Comparison of ENCODE assay signal across 9 cellular contexts in the genomic region with DNA sequence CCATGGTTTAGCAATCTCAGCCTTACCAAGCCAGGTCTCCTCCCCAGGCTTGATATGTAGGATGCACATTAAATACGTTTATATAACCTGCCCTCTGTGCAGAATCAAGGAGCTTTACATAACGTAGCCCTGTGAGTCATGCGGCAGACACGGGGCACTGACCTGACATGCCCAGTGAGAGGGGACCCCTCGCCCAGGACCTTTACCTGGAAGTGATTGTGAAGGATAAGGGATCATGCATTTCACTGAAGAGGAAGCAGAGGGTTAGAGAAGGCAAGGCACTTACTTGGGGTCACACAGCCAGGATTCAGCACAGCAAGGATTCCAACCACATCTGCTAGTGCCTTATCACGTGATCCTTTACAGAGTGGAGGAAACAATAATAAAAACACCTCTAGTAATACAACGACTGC. TPM values are rescaled to one million over a fixed set of nuclear protein-coding genes. Genes with fewer than 3 reads are reported as not detected.
DNase-seq lines count a peak whose midpoint lies in the region; ATAC-seq and TF ChIP-seq lines count a peak whose summit lies in the region.
"Had no signal": no experiment of that assay in that cellular context is flagged by ENCODE, and none has a peak within 500 bp of the region (broad histone marks: within the 10 kb centered on the region; RNA-seq: fewer than 3 reads in every experiment).

No MANE protein-coding gene starts in this region.

- no peaks in the 10 kb centered on the region for H4K20me1 ChIP-seq in smooth muscle cell (ENCODE audit: low read depth)

- CTCF ChIA-PET in activated CD4-positive, alpha-beta T cell treated with anti-CD3 and anti-CD28 coated beads for 36 hours (lab: Charles Lee): interaction anchor here (1.8 to 2.1 kb wide), 2 partner anchors 9 to 30 kb away, joined by 5 to 15 read pairs; no protein-coding TSS in a partner anchor

- peaks cover 43% of the 10 kb centered on the region for H3K4me1 Mint-ChIP-seq in activated CD4-positive, alpha-beta T cell treated with anti-CD3 and anti-CD28 coated beads for 36 hours
- peaks cover 42% of the 10 kb centered on the region for H3K4me1 Mint-ChIP-seq in T-helper 2 cell treated with Interferon-gamma antibody and Interleukin-4, amounts not matched to agents 5 μg/mL and 100 μg/mL, for 36 hours (ENCODE audit: low read depth)

- no peaks in the 10 kb centered on the region for H3K9me3 Mint-ChIP-seq in activated CD4-positive, alpha-beta T cell treated with anti-CD3 and anti-CD28 coated beads for 36 hours (ENCODE audit: low read depth)
- no peaks in the 10 kb centered on the region for H3K9me3 Mint-ChIP-seq in T-helper 2 cell treated with Interferon-gamma antibody and Interleukin-4, amounts not matched to agents 5 μg/mL and 100 μg/mL, for 36 hours

- H3K4me2 ChIP-seq in smooth muscle cell: no peak overlapping the region

- peak overlapping the region; percentile 95 for H3K4me3 Mint-ChIP-seq in activated CD4-positive, alpha-beta T cell treated with anti-CD3 and anti-CD28 coated beads for 36 hours
- H3K4me3 Mint-ChIP-seq in T-helper 2 cell treated with Interferon-gamma antibody and Interleukin-4, amounts not matched to agents 5 μg/mL and 100 μg/mL, for 36 hours: peak overlapping the region; percentile 68

- peaks cover 10% of the 10 kb centered on the region for H3F3A ChIP-seq in smooth muscle cell (ENCODE audit: low read depth)

- H3K36me3 ChIP-seq in smooth muscle cell (ENCODE audit: low read depth): no peaks in the 10 kb centered on the region

- H3K27me3 ChIP-seq in smooth muscle cell (ENCODE audit: low read depth): no peaks in the 10 kb centered on the region

- intact Hi-C loops in activated CD4-positive, alpha-beta T cell treated with anti-CD3 and anti-CD28 coated beads for 36 hours (cut with DNase I, micrococcal nuclease): no loop called here

- no peak for ATAC-seq in activated CD4-positive, alpha-beta T cell treated with anti-CD3 and anti-CD28 coated beads for 36 hours

- peak overlapping the region; percentile 28 for H3K27ac Mint-ChIP-seq in activated CD4-positive, alpha-beta T cell treated with anti-CD3 and anti-CD28 coated beads for 36 hours
- H3K27ac Mint-ChIP-seq in T-helper 2 cell treated with Interferon-gamma antibody and Interleukin-4, amounts not matched to agents 5 μg/mL and 100 μg/mL, for 36 hours: peak overlapping the region; percentile 77

- H2AFZ ChIP-seq in smooth muscle cell (ENCODE audit: low read depth): no peak overlapping the region

- DNase-seq in activated CD4-positive, alpha-beta T cell treated with anti-CD3 and anti-CD28 coated beads for 36 hours: no peak
- no peak for DNase-seq in activated CD4-positive, alpha-beta T cell treated with anti-CD3 and anti-CD28 coated beads for 1 hour
- no peak for DNase-seq in T-helper 2 cell treated with Interferon-gamma antibody and Interleukin-4, amounts not matched to agents 5 μg/mL and 100 μg/mL, for 36 hours (ENCODE audit: low spot score)
- DNase-seq in epithelial cell of esophagus (ENCODE audit: low read depth): peak; percentile 90
- no peak for DNase-seq in smooth muscle cell (lab: John Stamatoyannopoulos, UW; ENCODE audit: unreplicated experiment)
- DNase-seq in GM19240 (ENCODE audit: insufficient read length, low spot score): no peak
- DNase-seq in NCI-H510A treated with DMSO at 0.1 percent for 48 hours (lab: John Stamatoyannopoulos, UW): no peak
- no peak for DNase-seq in DMS114 treated with DMSO at 0.1 percent for 48 hours (lab: John Stamatoyannopoulos, UW; ENCODE audit: unreplicated experiment)
- DNase-seq: foreskin melanocyte had no signal

- no peaks in the 10 kb centered on the region for H3K79me2 ChIP-seq in smooth muscle cell (ENCODE audit: low read depth)

- no peak overlapping the region for H3K9ac ChIP-seq in smooth muscle cell (ENCODE audit: low read depth)

- H3K4me1 ChIP-seq in smooth muscle cell (ENCODE audit: low read depth): peaks cover 10% of the 10 kb centered on the region

- H3K27ac ChIP-seq in smooth muscle cell (ENCODE audit: low read depth): peak overlapping the region; percentile 96

- TF ChIP-seq CTCF in epithelial cell of esophagus (IDR thresholded peaks at IDR 0.05; ENCODE audit: insufficient read depth, low read depth, low read length, missing control alignments) (no peak), smooth muscle cell (IDR thresholded peaks at IDR 0.05; ENCODE audit: borderline replicate concordance, insufficient read depth, poor library complexity, severe bottlenecking) (no peak)

- H3K36me3 Mint-ChIP-seq in activated CD4-positive, alpha-beta T cell treated with anti-CD3 and anti-CD28 coated beads for 36 hours (ENCODE audit: low read depth): no peaks in the 10 kb centered on the region
- H3K36me3 Mint-ChIP-seq in T-helper 2 cell treated with Interferon-gamma antibody and Interleukin-4, amounts not matched to agents 5 μg/mL and 100 μg/mL, for 36 hours (ENCODE audit: low read depth): no peaks in the 10 kb centered on the region

- no peaks in the 10 kb centered on the region for H3K9me3 ChIP-seq in smooth muscle cell (replicated peaks; ENCODE audit: low read depth)

- H3K27me3 Mint-ChIP-seq in activated CD4-positive, alpha-beta T cell treated with anti-CD3 and anti-CD28 coated beads for 36 hours: no peaks in the 10 kb centered on the region
- peaks cover 4% of the 10 kb centered on the region for H3K27me3 Mint-ChIP-seq in T-helper 2 cell treated with Interferon-gamma antibody and Interleukin-4, amounts not matched to agents 5 μg/mL and 100 μg/mL, for 36 hours (ENCODE audit: low read depth)

- H3K4me3 ChIP-seq in epithelial cell of esophagus (ENCODE audit: low read length) (peak overlapping the region; percentile 0), smooth muscle cell (no peak overlapping the region)

- 69% methylated on average over 7 of the region's 7 CpGs for WGBS in smooth muscle cell (ENCODE audit: low lambda C conversion rate)

- POLR2A ChIA-PET in activated CD4-positive, alpha-beta T cell treated with anti-CD3 and anti-CD28 coated beads for 36 hours (lab: Charles Lee): interaction anchor here (0.8 kb wide), 1 partner anchor 20 kb away, joined by 3 read pairs; no protein-coding TSS in a partner anchor

RNA-seq across cellular contexts. Expression of a gene that starts 18.9 kb away (rescaled TPM):
- 1 to 10 TPM; 7.3 to 7.7 TPM for total RNA-seq in activated CD4-positive, alpha-beta T cell treated with anti-CD3 and anti-CD28 coated beads for 36 hours
- 171 and 186 TPM in 2 replicates for total RNA-seq in smooth muscle cell
- 178 and 299 TPM in 2 replicates for polyA plus RNA-seq in smooth muscle cell

RNA-seq across cellular contexts. Expression of a gene that starts 25.2 kb away (rescaled TPM):
- total RNA-seq in activated CD4-positive, alpha-beta T cell treated with anti-CD3 and anti-CD28 coated beads for 36 hours: 10 to 100 TPM; 58.1 to 71.8 TPM
- total RNA-seq in smooth muscle cell: 60.8 and 72.6 TPM in 2 replicates
- 81.5 and 90.4 TPM in 2 replicates for polyA plus RNA-seq in smooth muscle cell

RNA-seq across cellular contexts. Expression of a gene that starts 42.4 kb away (rescaled TPM):
- 10 to 100 TPM; 15.8 to 18.4 TPM for total RNA-seq in activated CD4-positive, alpha-beta T cell treated with anti-CD3 and anti-CD28 coated beads for 36 hours
- total RNA-seq in smooth muscle cell: 1.4 and 1.6 TPM in 2 replicates
- 2.7 and 3.9 TPM in 2 replicates for polyA plus RNA-seq in smooth muscle cell

RNA-seq across cellular contexts. Expression of a gene that starts 44.0 kb away (rescaled TPM):
- total RNA-seq in activated CD4-positive, alpha-beta T cell treated with anti-CD3 and anti-CD28 coated beads for 36 hours: 10 to 100 TPM; 15.2 to 17.8 TPM
- 26.3 and 66.4 TPM in 2 replicates for total RNA-seq in smooth muscle cell
- 28.1 and 77.1 TPM in 2 replicates for polyA plus RNA-seq in smooth muscle cell

RNA-seq across cellular contexts. Expression of a gene that starts 48.0 kb away (rescaled TPM):
- 1 to 10 TPM; 2.0 to 3.2 TPM for total RNA-seq in activated CD4-positive, alpha-beta T cell treated with anti-CD3 and anti-CD28 coated beads for 36 hours
- total RNA-seq in smooth muscle cell: 6.3 and 20.5 TPM in 2 replicates
- 24.4 and 28.0 TPM in 2 replicates for polyA plus RNA-seq in smooth muscle cell

Comparison
In these comparisons a context has a peak if more than half of its experiments do, and no peak if none do; other contexts are left out.
1. RNA of a gene that starts 18.9 kb away (total RNA-seq): 171 to 186 TPM in smooth muscle cell; 7.3 to 7.7 TPM in activated CD4-positive, alpha-beta T cell treated with anti-CD3 and anti-CD28 coated beads for 36 hours; every median in the first group is over 10 times any median in the second.